ENCODE assay signal across 13 cellular contexts in the genomic region with DNA sequence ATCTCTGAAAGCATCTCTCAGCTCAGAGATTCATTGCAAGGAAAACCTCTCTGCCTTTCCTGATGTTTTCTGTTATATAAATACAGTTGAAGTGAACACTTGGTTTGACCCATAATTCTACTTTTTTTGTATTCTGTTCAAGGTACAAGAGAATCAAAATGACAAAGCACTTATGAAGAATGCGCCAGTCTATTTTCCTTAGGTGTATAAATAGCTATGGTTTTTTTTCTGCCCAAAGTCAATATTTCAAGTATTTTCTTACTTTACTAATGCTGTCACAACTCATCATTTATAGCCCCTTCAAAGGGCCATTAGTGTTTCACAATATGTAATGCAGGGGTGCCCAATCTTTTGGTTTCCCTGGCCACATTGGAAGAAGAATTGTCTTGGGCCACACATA.
"Had no signal": no experiment of that assay in that cellular context is flagged by ENCODE, and none has a peak within 500 bp of the region (broad histone marks: within the 10 kb centered on the region; RNA-seq: fewer than 3 reads in every experiment).

No MANE protein-coding gene starts in this region.

- H3K27me3 Mint-ChIP-seq: activated naive CD8-positive, alpha-beta T cell treated with anti-CD3 and anti-CD28 coated beads, Interleukin-2, amount 50 U/mL, for 24 hours had no signal

- H3K9me3 ChIP-seq: ascending aorta, esophagus squamous epithelium, pancreas, stomach had no signal

- H3K36me3 Mint-ChIP-seq: natural killer cell had no signal

- H3K4me3 ChIP-seq: ascending aorta, cardiac muscle cell, esophagus squamous epithelium, pancreas, stomach had no signal

- H3K27ac ChIP-seq: cardiac muscle cell, stomach had no signal

- DNase-seq: activated CD4-positive, alpha-beta T cell treated with anti-CD3 and anti-CD28 coated beads, Interleukin-2, amount 50 U/mL, for 4 hours; activated CD4-positive, CD25-positive, alpha-beta regulatory T cell treated with anti-CD3 and anti-CD28 coated beads, Interleukin-2, amount 50 U/mL, for 72 hours; activated naive CD8-positive, alpha-beta T cell treated with anti-CD3 and anti-CD28 coated beads, Interleukin-2, amount 50 U/mL, for 24 hours; activated T-cell treated with anti-CD3 and anti-CD28 coated beads, Interleukin-2, amount 50 U/mL, for 48 hours; esophagus squamous epithelium; islet precursor cell; natural killer cell; pancreas; stimulated activated CD4-positive, alpha-beta T cell treated with anti-CD3 and anti-CD28 coated beads, Interleukin-4, amount 100 ng/mL, for 4 hours; stomach had no signal

- H3K36me3 ChIP-seq: ascending aorta, cardiac muscle cell, esophagus squamous epithelium, pancreas, stomach had no signal

- H3K4me1 Mint-ChIP-seq: natural killer cell had no signal

- H3K9me3 Mint-ChIP-seq: activated naive CD8-positive, alpha-beta T cell treated with anti-CD3 and anti-CD28 coated beads, Interleukin-2, amount 50 U/mL, for 24 hours; natural killer cell had no signal

- H3K27ac Mint-ChIP-seq: activated naive CD8-positive, alpha-beta T cell treated with anti-CD3 and anti-CD28 coated beads, Interleukin-2, amount 50 U/mL, for 24 hours; natural killer cell had no signal

- H3K4me3 Mint-ChIP-seq: activated naive CD8-positive, alpha-beta T cell treated with anti-CD3 and anti-CD28 coated beads, Interleukin-2, amount 50 U/mL, for 24 hours; natural killer cell had no signal

- H3K4me1 ChIP-seq: esophagus squamous epithelium had no signal

- ATAC-seq: activated naive CD8-positive, alpha-beta T cell treated with anti-CD3 and anti-CD28 coated beads, Interleukin-2, amount 50 U/mL, for 24 hours; left lobe of liver; natural killer cell had no signal

- H3K27me3 ChIP-seq: ascending aorta, esophagus squamous epithelium, pancreas, stomach had no signal
